ENCODE assay signal across 3 cellular contexts in genomic region chr9:17856995-17857394, GRCh38.
TF ChIP-seq lines count a peak whose summit lies in the region.

No MANE protein-coding gene starts in this region.

TF ChIP-seq in HEK293T, 16 proteins besides CTCF, POLR2A, EP300 and RAD21 (continued from another document):
- TF ChIP-seq, protein P1, sequence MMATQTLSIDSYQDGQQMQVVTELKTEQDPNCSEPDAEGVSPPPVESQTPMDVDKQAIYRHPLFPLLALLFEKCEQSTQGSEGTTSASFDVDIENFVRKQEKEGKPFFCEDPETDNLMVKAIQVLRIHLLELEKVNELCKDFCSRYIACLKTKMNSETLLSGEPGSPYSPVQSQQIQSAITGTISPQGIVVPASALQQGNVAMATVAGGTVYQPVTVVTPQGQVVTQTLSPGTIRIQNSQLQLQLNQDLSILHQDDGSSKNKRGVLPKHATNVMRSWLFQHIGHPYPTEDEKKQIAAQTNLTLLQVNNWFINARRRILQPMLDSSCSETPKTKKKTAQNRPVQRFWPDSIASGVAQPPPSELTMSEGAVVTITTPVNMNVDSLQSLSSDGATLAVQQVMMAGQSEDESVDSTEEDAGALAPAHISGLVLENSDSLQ (IDR thresholded peaks at IDR 0.05), result peak; percentile 16; the same call in 1 of the 2 replicates

TF ChIP-seq in H1, 55 proteins besides CTCF, POLR2A, EP300 and RAD21 (continued from another document):
- TF ChIP-seq, protein P2, sequence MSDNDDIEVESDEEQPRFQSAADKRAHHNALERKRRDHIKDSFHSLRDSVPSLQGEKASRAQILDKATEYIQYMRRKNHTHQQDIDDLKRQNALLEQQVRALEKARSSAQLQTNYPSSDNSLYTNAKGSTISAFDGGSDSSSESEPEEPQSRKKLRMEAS (IDR thresholded peaks at IDR 0.05), result no peak
- TF ChIP-seq NANOG (IDR thresholded peaks at IDR 0.05; ENCODE audit: insufficient read depth, low read depth, low read length, poor library complexity, severe bottlenecking), result no peak
- TF ChIP-seq TEAD4 (IDR thresholded peaks at IDR 0.05; ENCODE audit: low read depth, low read length), result no peak
- TF ChIP-seq SAP30 (IDR thresholded peaks at IDR 0.05; ENCODE audit: insufficient read depth, insufficient replicate concordance, low read length), result no peak

TF ChIP-seq in neural cell, 6 proteins besides CTCF, POLR2A, EP300 and RAD21 (continued from another document):
- TF ChIP-seq, protein P3, sequence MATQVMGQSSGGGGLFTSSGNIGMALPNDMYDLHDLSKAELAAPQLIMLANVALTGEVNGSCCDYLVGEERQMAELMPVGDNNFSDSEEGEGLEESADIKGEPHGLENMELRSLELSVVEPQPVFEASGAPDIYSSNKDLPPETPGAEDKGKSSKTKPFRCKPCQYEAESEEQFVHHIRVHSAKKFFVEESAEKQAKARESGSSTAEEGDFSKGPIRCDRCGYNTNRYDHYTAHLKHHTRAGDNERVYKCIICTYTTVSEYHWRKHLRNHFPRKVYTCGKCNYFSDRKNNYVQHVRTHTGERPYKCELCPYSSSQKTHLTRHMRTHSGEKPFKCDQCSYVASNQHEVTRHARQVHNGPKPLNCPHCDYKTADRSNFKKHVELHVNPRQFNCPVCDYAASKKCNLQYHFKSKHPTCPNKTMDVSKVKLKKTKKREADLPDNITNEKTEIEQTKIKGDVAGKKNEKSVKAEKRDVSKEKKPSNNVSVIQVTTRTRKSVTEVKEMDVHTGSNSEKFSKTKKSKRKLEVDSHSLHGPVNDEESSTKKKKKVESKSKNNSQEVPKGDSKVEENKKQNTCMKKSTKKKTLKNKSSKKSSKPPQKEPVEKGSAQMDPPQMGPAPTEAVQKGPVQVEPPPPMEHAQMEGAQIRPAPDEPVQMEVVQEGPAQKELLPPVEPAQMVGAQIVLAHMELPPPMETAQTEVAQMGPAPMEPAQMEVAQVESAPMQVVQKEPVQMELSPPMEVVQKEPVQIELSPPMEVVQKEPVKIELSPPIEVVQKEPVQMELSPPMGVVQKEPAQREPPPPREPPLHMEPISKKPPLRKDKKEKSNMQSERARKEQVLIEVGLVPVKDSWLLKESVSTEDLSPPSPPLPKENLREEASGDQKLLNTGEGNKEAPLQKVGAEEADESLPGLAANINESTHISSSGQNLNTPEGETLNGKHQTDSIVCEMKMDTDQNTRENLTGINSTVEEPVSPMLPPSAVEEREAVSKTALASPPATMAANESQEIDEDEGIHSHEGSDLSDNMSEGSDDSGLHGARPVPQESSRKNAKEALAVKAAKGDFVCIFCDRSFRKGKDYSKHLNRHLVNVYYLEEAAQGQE (IDR thresholded peaks at IDR 0.05; ENCODE audit: borderline replicate concordance), result peak; percentile 85
TF ChIP-seq in neural cell: peak in this region for 2.
